Comparison of ENCODE assay signal across 1 cellular context in the genomic region with DNA sequence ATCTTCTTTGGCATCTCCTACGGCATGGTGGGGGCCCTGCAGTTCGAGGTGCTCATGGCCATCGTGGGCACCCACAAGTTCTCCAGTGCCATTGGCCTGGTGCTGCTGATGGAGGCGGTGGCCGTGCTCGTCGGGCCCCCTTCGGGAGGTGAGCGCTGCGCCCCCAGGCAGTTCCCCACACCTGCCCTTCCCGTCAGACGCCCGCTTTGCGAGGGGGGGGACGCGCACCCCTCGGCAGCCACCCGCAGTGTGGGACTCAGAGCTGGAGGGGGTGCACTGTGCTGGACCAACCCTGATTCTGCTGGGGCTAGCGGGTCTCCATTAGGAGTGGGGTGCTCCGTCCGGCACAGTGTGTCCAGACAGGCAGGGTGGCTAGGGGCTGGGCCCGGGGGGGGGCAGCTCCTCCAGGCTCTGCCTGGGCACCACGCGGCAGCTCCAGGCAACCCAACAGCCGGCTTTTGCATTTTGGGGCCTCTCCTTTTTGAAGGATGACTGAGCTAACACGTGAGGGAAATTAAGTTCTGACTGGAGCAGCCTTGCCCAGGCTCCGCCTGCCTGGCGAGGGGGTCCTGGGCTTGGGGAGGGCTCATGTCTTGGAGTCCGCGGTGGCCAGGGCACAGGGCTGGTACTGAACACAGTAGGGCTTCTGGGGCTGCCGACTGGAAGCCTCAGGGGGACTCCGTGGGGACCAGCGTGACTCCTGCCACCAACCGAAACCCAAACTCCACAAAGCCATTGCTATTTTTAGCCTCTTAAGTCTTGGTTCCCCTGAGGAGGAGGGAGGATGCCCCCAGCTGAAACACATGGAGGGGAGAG.
TF ChIP-seq lines count a peak whose summit lies in the region.

No MANE protein-coding gene starts in this region.

TF ChIP-seq in HepG2, 621 proteins besides CTCF, POLR2A, EP300 and RAD21 (continued from another document and continues in another):
- TF ChIP-seq RNF219 (CRISPR knock-in tag; IDR thresholded peaks at IDR 0.05): no peak
- TF ChIP-seq HNRNPL (IDR thresholded peaks at IDR 0.05; ENCODE audit: low read depth, low read length): 0 out of 2 replicates have a peak, but pooled peaks have one; percentile 51
- TF ChIP-seq HOXA3 (CRISPR knock-in tag; IDR thresholded peaks at IDR 0.05): no peak
- no peak for TF ChIP-seq HIC2 (CRISPR knock-in tag; IDR thresholded peaks at IDR 0.05; ENCODE audit: low read depth)
- TF ChIP-seq, protein P1, sequence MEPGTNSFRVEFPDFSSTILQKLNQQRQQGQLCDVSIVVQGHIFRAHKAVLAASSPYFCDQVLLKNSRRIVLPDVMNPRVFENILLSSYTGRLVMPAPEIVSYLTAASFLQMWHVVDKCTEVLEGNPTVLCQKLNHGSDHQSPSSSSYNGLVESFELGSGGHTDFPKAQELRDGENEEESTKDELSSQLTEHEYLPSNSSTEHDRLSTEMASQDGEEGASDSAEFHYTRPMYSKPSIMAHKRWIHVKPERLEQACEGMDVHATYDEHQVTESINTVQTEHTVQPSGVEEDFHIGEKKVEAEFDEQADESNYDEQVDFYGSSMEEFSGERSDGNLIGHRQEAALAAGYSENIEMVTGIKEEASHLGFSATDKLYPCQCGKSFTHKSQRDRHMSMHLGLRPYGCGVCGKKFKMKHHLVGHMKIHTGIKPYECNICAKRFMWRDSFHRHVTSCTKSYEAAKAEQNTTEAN (CRISPR knock-in tag; conservative IDR thresholded peaks at IDR 0.05): no peak
- no peak for TF ChIP-seq ZEB1 (IDR thresholded peaks at IDR 0.05; ENCODE audit: insufficient replicate concordance, low read depth)
- TF ChIP-seq ZNF274 (CRISPR knock-in tag; IDR thresholded peaks at IDR 0.05): no peak
- TF ChIP-seq, protein P2, sequence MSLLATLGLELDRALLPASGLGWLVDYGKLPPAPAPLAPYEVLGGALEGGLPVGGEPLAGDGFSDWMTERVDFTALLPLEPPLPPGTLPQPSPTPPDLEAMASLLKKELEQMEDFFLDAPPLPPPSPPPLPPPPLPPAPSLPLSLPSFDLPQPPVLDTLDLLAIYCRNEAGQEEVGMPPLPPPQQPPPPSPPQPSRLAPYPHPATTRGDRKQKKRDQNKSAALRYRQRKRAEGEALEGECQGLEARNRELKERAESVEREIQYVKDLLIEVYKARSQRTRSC (CRISPR knock-in tag; IDR thresholded peaks at IDR 0.05; ENCODE audit: low read depth): no peak
- TF ChIP-seq MYC (CRISPR knock-in tag; IDR thresholded peaks at IDR 0.05; ENCODE audit: borderline replicate concordance): 0 out of 2 replicates have a peak, but pooled peaks have one; percentile 35
- TF ChIP-seq MEF2D (CRISPR knock-in tag; IDR thresholded peaks at IDR 0.05): no peak
- no peak for TF ChIP-seq IKZF1 (IDR thresholded peaks at IDR 0.05)
- TF ChIP-seq ZNF740 (CRISPR knock-in tag; IDR thresholded peaks at IDR 0.05): no peak
- TF ChIP-seq ZNF816 (CRISPR knock-in tag; IDR thresholded peaks at IDR 0.05; ENCODE audit: borderline replicate concordance): no peak
- no peak for TF ChIP-seq FOXJ3 (CRISPR knock-in tag; IDR thresholded peaks at IDR 0.05; ENCODE audit: borderline replicate concordance)
- TF ChIP-seq, protein P3, sequence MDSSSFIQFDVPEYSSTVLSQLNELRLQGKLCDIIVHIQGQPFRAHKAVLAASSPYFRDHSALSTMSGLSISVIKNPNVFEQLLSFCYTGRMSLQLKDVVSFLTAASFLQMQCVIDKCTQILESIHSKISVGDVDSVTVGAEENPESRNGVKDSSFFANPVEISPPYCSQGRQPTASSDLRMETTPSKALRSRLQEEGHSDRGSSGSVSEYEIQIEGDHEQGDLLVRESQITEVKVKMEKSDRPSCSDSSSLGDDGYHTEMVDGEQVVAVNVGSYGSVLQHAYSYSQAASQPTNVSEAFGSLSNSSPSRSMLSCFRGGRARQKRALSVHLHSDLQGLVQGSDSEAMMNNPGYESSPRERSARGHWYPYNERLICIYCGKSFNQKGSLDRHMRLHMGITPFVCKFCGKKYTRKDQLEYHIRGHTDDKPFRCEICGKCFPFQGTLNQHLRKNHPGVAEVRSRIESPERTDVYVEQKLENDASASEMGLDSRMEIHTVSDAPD (CRISPR knock-in tag; IDR thresholded peaks at IDR 0.05): no peak
- TF ChIP-seq ZNF34 (CRISPR knock-in tag; IDR thresholded peaks at IDR 0.05; ENCODE audit: borderline replicate concordance): no peak
- TF ChIP-seq CREM (IDR thresholded peaks at IDR 0.05): no peak
- no peak for TF ChIP-seq CREM (CRISPR knock-in tag; IDR thresholded peaks at IDR 0.05)
- no peak for TF ChIP-seq ZNF431 (CRISPR knock-in tag; IDR thresholded peaks at IDR 0.05; ENCODE audit: borderline replicate concordance, low read depth)
- no peak for TF ChIP-seq REPIN1 (CRISPR knock-in tag; IDR thresholded peaks at IDR 0.05; ENCODE audit: borderline replicate concordance, low read depth)
- TF ChIP-seq ZNF468 (CRISPR knock-in tag; IDR thresholded peaks at IDR 0.05): no peak
- TF ChIP-seq PHF5A (CRISPR knock-in tag; IDR thresholded peaks at IDR 0.05; ENCODE audit: low read depth, unreplicated experiment): no peak
- TF ChIP-seq ZNF512B (CRISPR knock-in tag; IDR thresholded peaks at IDR 0.05; ENCODE audit: borderline replicate concordance): no peak
- TF ChIP-seq ZNF883 (CRISPR knock-in tag; IDR thresholded peaks at IDR 0.05; ENCODE audit: not compliant biosample characterization): no peak
- no peak for TF ChIP-seq EEA1 (CRISPR knock-in tag; IDR thresholded peaks at IDR 0.05; ENCODE audit: borderline replicate concordance)
- 0 out of 2 replicates have a peak, but pooled peaks have one; percentile 34 for TF ChIP-seq ZBTB1 (CRISPR knock-in tag; IDR thresholded peaks at IDR 0.05; ENCODE audit: borderline replicate concordance)
- 0 out of 2 replicates have a peak, but pooled peaks have one; percentile 13 for TF ChIP-seq KDM2A (CRISPR knock-in tag; IDR thresholded peaks at IDR 0.05; ENCODE audit: borderline replicate concordance, low read depth)
- 0 out of 2 replicates have a peak, but pooled peaks have one; percentile 15 for TF ChIP-seq NFKB2 (CRISPR knock-in tag; IDR thresholded peaks at IDR 0.05; ENCODE audit: borderline replicate concordance)
- TF ChIP-seq ZNF674 (CRISPR knock-in tag; IDR thresholded peaks at IDR 0.05; ENCODE audit: low read depth): no peak
- no peak for TF ChIP-seq NKX3-1 (CRISPR knock-in tag; IDR thresholded peaks at IDR 0.05)
- TF ChIP-seq PAWR (CRISPR knock-in tag; IDR thresholded peaks at IDR 0.05; ENCODE audit: borderline replicate concordance): no peak
- TF ChIP-seq, protein P4, sequence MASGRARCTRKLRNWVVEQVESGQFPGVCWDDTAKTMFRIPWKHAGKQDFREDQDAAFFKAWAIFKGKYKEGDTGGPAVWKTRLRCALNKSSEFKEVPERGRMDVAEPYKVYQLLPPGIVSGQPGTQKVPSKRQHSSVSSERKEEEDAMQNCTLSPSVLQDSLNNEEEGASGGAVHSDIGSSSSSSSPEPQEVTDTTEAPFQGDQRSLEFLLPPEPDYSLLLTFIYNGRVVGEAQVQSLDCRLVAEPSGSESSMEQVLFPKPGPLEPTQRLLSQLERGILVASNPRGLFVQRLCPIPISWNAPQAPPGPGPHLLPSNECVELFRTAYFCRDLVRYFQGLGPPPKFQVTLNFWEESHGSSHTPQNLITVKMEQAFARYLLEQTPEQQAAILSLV (CRISPR knock-in tag; IDR thresholded peaks at IDR 0.05; ENCODE audit: borderline replicate concordance): no peak
- TF ChIP-seq ZBTB42 (CRISPR knock-in tag; IDR thresholded peaks at IDR 0.05): no peak
- TF ChIP-seq MBNL3 (CRISPR knock-in tag; conservative IDR thresholded peaks at IDR 0.05): no peak
- no peak for TF ChIP-seq ZBTB38 (CRISPR knock-in tag; IDR thresholded peaks at IDR 0.05)
- no peak for TF ChIP-seq THAP9 (CRISPR knock-in tag; IDR thresholded peaks at IDR 0.05; ENCODE audit: borderline replicate concordance)
- TF ChIP-seq SIX4 (CRISPR knock-in tag; IDR thresholded peaks at IDR 0.05): no peak
- TF ChIP-seq ZNF138 (CRISPR knock-in tag; IDR thresholded peaks at IDR 0.05; ENCODE audit: low read depth): no peak
- no peak for TF ChIP-seq TEAD2 (CRISPR knock-in tag; IDR thresholded peaks at IDR 0.05)
- no peak for TF ChIP-seq SIX1 (CRISPR knock-in tag; IDR thresholded peaks at IDR 0.05; ENCODE audit: borderline replicate concordance)
- TF ChIP-seq, protein P5, sequence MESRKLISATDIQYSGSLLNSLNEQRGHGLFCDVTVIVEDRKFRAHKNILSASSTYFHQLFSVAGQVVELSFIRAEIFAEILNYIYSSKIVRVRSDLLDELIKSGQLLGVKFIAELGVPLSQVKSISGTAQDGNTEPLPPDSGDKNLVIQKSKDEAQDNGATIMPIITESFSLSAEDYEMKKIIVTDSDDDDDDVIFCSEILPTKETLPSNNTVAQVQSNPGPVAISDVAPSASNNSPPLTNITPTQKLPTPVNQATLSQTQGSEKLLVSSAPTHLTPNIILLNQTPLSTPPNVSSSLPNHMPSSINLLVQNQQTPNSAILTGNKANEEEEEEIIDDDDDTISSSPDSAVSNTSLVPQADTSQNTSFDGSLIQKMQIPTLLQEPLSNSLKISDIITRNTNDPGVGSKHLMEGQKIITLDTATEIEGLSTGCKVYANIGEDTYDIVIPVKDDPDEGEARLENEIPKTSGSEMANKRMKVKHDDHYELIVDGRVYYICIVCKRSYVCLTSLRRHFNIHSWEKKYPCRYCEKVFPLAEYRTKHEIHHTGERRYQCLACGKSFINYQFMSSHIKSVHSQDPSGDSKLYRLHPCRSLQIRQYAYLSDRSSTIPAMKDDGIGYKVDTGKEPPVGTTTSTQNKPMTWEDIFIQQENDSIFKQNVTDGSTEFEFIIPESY (CRISPR knock-in tag; IDR thresholded peaks at IDR 0.05): no peak
